Comparison of ENCODE assay signal across 10 cellular contexts in genomic region chr19:18429717-18430416, GRCh38. TPM values are rescaled to one million over a fixed set of nuclear protein-coding genes. Genes with fewer than 3 reads are reported as not detected.
DNase-seq lines count a peak whose midpoint lies in the region; ATAC-seq and TF ChIP-seq lines count a peak whose summit lies in the region.
"Had no signal": no experiment of that assay in that cellular context is flagged by ENCODE, and none has a peak within 500 bp of the region (broad histone marks: within the 10 kb centered on the region; RNA-seq: fewer than 3 reads in every experiment).

No MANE protein-coding gene starts in this region.

- peaks cover 38% of the 10 kb centered on the region for H3K4me1 Mint-ChIP-seq in activated T-cell treated with anti-CD3 and anti-CD28 coated beads, Interleukin-2, amount 50 U/mL, for 24 hours (ENCODE audit: low read depth)
- H3K4me1 Mint-ChIP-seq in activated CD8-positive, alpha-beta T cell treated with anti-CD3 and anti-CD28 coated beads for 36 hours (ENCODE audit: low read depth) = peaks cover 24% of the 10 kb centered on the region

- H3K4me1 ChIP-seq in thymus (ENCODE audit: control insufficient read depth, insufficient read depth, low read length) = peaks cover 22% of the 10 kb centered on the region

- no peak for TF ChIP-seq CTCF in activated CD8-positive, alpha-beta T cell treated with anti-CD3 and anti-CD28 coated beads for 36 hours (IDR thresholded peaks at IDR 0.05)

- CTCF ChIA-PET in activated CD8-positive, alpha-beta T cell treated with anti-CD3 and anti-CD28 coated beads for 36 hours (lab: Charles Lee) = no interaction called here

- POLR2A ChIA-PET in activated CD8-positive, alpha-beta T cell treated with anti-CD3 and anti-CD28 coated beads for 36 hours (lab: Charles Lee) = interaction anchor here (0.7 to 1.7 kb wide), 2 partner anchors 10 to 11 kb away, joined by 4 to 14 read pairs; partner anchors contain the start of gene SSBP4

- H3K4me3 Mint-ChIP-seq in activated T-cell treated with anti-CD3 and anti-CD28 coated beads, Interleukin-2, amount 50 U/mL, for 24 hours = peak overlapping the region; percentile 60
- H3K4me3 Mint-ChIP-seq in activated CD8-positive, alpha-beta T cell treated with anti-CD3 and anti-CD28 coated beads for 36 hours = peak overlapping the region; percentile 48

- H3K9me3 ChIP-seq in thymus (ENCODE audit: control insufficient read depth) = no peaks in the 10 kb centered on the region

- WGBS in thymus = 32% methylated on average over 13 of the region's 13 CpGs

- intact Hi-C loops in activated CD8-positive, alpha-beta T cell treated with anti-CD3 and anti-CD28 coated beads for 36 hours (cut with micrococcal nuclease) = no loop called here

- peak overlapping the region; percentile 59 for H3K27ac Mint-ChIP-seq in activated T-cell treated with anti-CD3 and anti-CD28 coated beads, Interleukin-2, amount 50 U/mL, for 24 hours
- peak overlapping the region; percentile 70 for H3K27ac Mint-ChIP-seq in activated CD8-positive, alpha-beta T cell treated with anti-CD3 and anti-CD28 coated beads for 36 hours

- H3K27ac ChIP-seq in thymus (ENCODE audit: low read depth) = peak overlapping the region; percentile 4

- no peaks in the 10 kb centered on the region for H3K27me3 Mint-ChIP-seq in activated T-cell treated with anti-CD3 and anti-CD28 coated beads, Interleukin-2, amount 50 U/mL, for 24 hours
- H3K27me3 Mint-ChIP-seq in activated CD8-positive, alpha-beta T cell treated with anti-CD3 and anti-CD28 coated beads for 36 hours = no peaks in the 10 kb centered on the region

- H3K9me3 Mint-ChIP-seq in activated T-cell treated with anti-CD3 and anti-CD28 coated beads, Interleukin-2, amount 50 U/mL, for 24 hours = no peaks in the 10 kb centered on the region
- no peaks in the 10 kb centered on the region for H3K9me3 Mint-ChIP-seq in activated CD8-positive, alpha-beta T cell treated with anti-CD3 and anti-CD28 coated beads for 36 hours

- peaks cover 32% of the 10 kb centered on the region for H3K36me3 Mint-ChIP-seq in activated T-cell treated with anti-CD3 and anti-CD28 coated beads, Interleukin-2, amount 50 U/mL, for 24 hours (ENCODE audit: low read depth)
- peaks cover 8% of the 10 kb centered on the region for H3K36me3 Mint-ChIP-seq in activated CD8-positive, alpha-beta T cell treated with anti-CD3 and anti-CD28 coated beads for 36 hours (ENCODE audit: low read depth)

- no peaks in the 10 kb centered on the region for H3K27me3 ChIP-seq in thymus (ENCODE audit: control insufficient read depth, insufficient read depth)

- DNase-seq in activated T-cell treated with anti-CD3 and anti-CD28 coated beads, Interleukin-2, amount 50 U/mL, for 24 hours = no peak
- DNase-seq in activated T-cell treated with anti-CD3 and anti-CD28 coated beads, Interleukin-2, amount 50 U/mL, for 1 hour = no peak
- DNase-seq in activated CD8-positive, alpha-beta T cell treated with anti-CD3 and anti-CD28 coated beads for 36 hours = peak; percentile 58
- DNase-seq in islet precursor cell = peak; percentile 54
- no peak for DNase-seq in HuH-7 (ENCODE audit: low spot score)
- DNase-seq: PC-3 had no signal

- peaks cover 5% of the 10 kb centered on the region for H3K36me3 ChIP-seq in thymus (ENCODE audit: control insufficient read depth, insufficient read depth)

- peak; percentile 22 for ATAC-seq in activated CD8-positive, alpha-beta T cell treated with anti-CD3 and anti-CD28 coated beads for 36 hours
- ATAC-seq in HG02884 (IDR thresholded peaks at IDR 0.05; ENCODE audit: unreplicated experiment) (no peak), HG03095 (IDR thresholded peaks at IDR 0.05; ENCODE audit: unreplicated experiment) (no peak)
- ATAC-seq: PC-3 had no signal

- H3K4me3 ChIP-seq in thymus (ENCODE audit: low read length) = peak overlapping the region; percentile 69
- H3K4me3 ChIP-seq: lung had no signal

RNA-seq across cellular contexts. Expression of gene ISYNA1, which starts 8.1 kb away (rescaled TPM):
- total RNA-seq in activated CD8-positive, alpha-beta T cell treated with anti-CD3 and anti-CD28 coated beads for 36 hours = 10 to 100 TPM; 48.6 to 54.9 TPM
- polyA plus RNA-seq in thymus = 66.1 TPM

RNA-seq across cellular contexts. Expression of gene SSBP4, which starts 10.7 kb away (rescaled TPM):
- total RNA-seq in activated CD8-positive, alpha-beta T cell treated with anti-CD3 and anti-CD28 coated beads for 36 hours = 100 to 1,000 TPM in 1 of 2 experiments, 10 to 100 TPM in 1; 98.2 to 102 TPM
- 50.3 TPM for polyA plus RNA-seq in thymus

RNA-seq across cellular contexts. Expression of gene LRRC25, which starts 32.4 kb away (rescaled TPM):
- not detected for total RNA-seq in activated CD8-positive, alpha-beta T cell treated with anti-CD3 and anti-CD28 coated beads for 36 hours
- 6.2 TPM for polyA plus RNA-seq in thymus
- total RNA-seq: PC-3 had no signal

RNA-seq across cellular contexts. Expression of gene GDF15, which starts 43.9 kb away (rescaled TPM):
- not detected for total RNA-seq in activated CD8-positive, alpha-beta T cell treated with anti-CD3 and anti-CD28 coated beads for 36 hours
- 2.2 TPM for polyA plus RNA-seq in thymus

Comparison
In these comparisons a context has a peak if more than half of its experiments do, and no peak if none do; other contexts are left out.
1. DNase-seq: peak in activated CD8-positive, alpha-beta T cell treated with anti-CD3 and anti-CD28 coated beads for 36 hours (single experiment) and islet precursor cell (single experiment); none in activated T-cell treated with anti-CD3 and anti-CD28 coated beads, Interleukin-2, amount 50 U/mL, for 24 hours (single experiment), activated T-cell treated with anti-CD3 and anti-CD28 coated beads, Interleukin-2, amount 50 U/mL, for 1 hour (single experiment) and HuH-7 (single experiment).